In genomic region chr20:62624325-62624690, GRCh38 we compare ENCODE assay signal across 8 cellular contexts. TPM values are rescaled to one million over a fixed set of nuclear protein-coding genes. Genes with fewer than 3 reads are reported as not detected.
DNase-seq lines count a peak whose midpoint lies in the region; ATAC-seq and TF ChIP-seq lines count a peak whose summit lies in the region.

No MANE protein-coding gene starts in this region.

- TF ChIP-seq CTCF in foreskin keratinocyte (conservative IDR thresholded peaks at IDR 0.05) = peak; percentile 30

- peak overlapping the region; percentile 92 for H3K27ac ChIP-seq in foreskin keratinocyte

- ATAC-seq in GM18519 (IDR thresholded peaks at IDR 0.05; ENCODE audit: low FRiP score, unreplicated experiment) (peak; percentile 22), HG02571 (IDR thresholded peaks at IDR 0.05; ENCODE audit: unreplicated experiment) (peak; percentile 34), foreskin keratinocyte (peak; percentile 3)

- peaks cover 47% of the 10 kb centered on the region for H3K4me1 Mint-ChIP-seq in stimulated activated naive CD8-positive, alpha-beta T cell treated with anti-CD3 and anti-CD28 coated beads, Interleukin-15, Interleukin-2, amounts not matched to agents 100 ng/mL and 50 ng/mL, for 24 hours (ENCODE audit: low read depth)

- peaks cover 23% of the 10 kb centered on the region for H3K4me1 ChIP-seq in foreskin keratinocyte

- H3K27me3 ChIP-seq in foreskin keratinocyte = no peaks in the 10 kb centered on the region

- DNase-seq in NCI-H526 treated with DMSO at 0.1 percent for 48 hours (lab: John Stamatoyannopoulos, UW) = peak; percentile 45
- DNase-seq in foreskin keratinocyte = no peak
- no peak for DNase-seq in NCI-H1417 (lab: John Stamatoyannopoulos, UW)
- DNase-seq in stimulated activated CD4-positive, alpha-beta T cell treated with anti-CD3 and anti-CD28 coated beads, Interleukin-2, amount 100 ng/mL, for 24 hours = no peak
- no peak for DNase-seq in activated CD8-positive, alpha-beta memory T cell treated with anti-CD3 and anti-CD28 coated beads, Interleukin-2, amount 50 U/mL, for 48 hours

- no peaks in the 10 kb centered on the region for H3K27me3 Mint-ChIP-seq in stimulated activated naive CD8-positive, alpha-beta T cell treated with anti-CD3 and anti-CD28 coated beads, Interleukin-15, Interleukin-2, amounts not matched to agents 100 ng/mL and 50 ng/mL, for 24 hours

- no peaks in the 10 kb centered on the region for H3K36me3 Mint-ChIP-seq in stimulated activated naive CD8-positive, alpha-beta T cell treated with anti-CD3 and anti-CD28 coated beads, Interleukin-15, Interleukin-2, amounts not matched to agents 100 ng/mL and 50 ng/mL, for 24 hours (ENCODE audit: low read depth)

- no peak overlapping the region for H3K4me3 Mint-ChIP-seq in stimulated activated naive CD8-positive, alpha-beta T cell treated with anti-CD3 and anti-CD28 coated beads, Interleukin-15, Interleukin-2, amounts not matched to agents 100 ng/mL and 50 ng/mL, for 24 hours

- H3K27ac Mint-ChIP-seq in stimulated activated naive CD8-positive, alpha-beta T cell treated with anti-CD3 and anti-CD28 coated beads, Interleukin-15, Interleukin-2, amounts not matched to agents 100 ng/mL and 50 ng/mL, for 24 hours = peak overlapping the region; percentile 36

- no peaks in the 10 kb centered on the region for H3K9me3 Mint-ChIP-seq in stimulated activated naive CD8-positive, alpha-beta T cell treated with anti-CD3 and anti-CD28 coated beads, Interleukin-15, Interleukin-2, amounts not matched to agents 100 ng/mL and 50 ng/mL, for 24 hours

RNA-seq across cellular contexts. Expression of gene SLCO4A1, which starts 18.0 kb away (rescaled TPM):
- 2.3 and 2.4 TPM in 2 replicates for total RNA-seq in foreskin keratinocyte
- polyA plus RNA-seq in foreskin keratinocyte = 1.5 and 1.9 TPM in 2 replicates
